In genomic region chr11:116343270-116343669, GRCh38 we compare ENCODE assay signal across 6 cellular contexts.
"Had no signal": no experiment of that assay in that cellular context is flagged by ENCODE, and none has a peak within 500 bp of the region (broad histone marks: within the 10 kb centered on the region; RNA-seq: fewer than 3 reads in every experiment).

No MANE protein-coding gene starts in this region.

- ATAC-seq: GM23338, HepG2 had no signal

- H3K4me1 Mint-ChIP-seq: GM23338 had no signal

- DNase-seq: H9, HCEC 1CT had no signal

- H3K4me3 Mint-ChIP-seq: GM23338, H9, IgD-negative memory B cell had no signal

- H3K27ac Mint-ChIP-seq: GM23338, H9 had no signal

- H3K27ac ChIP-seq: HL-60 had no signal

- H3K27me3 Mint-ChIP-seq: IgD-negative memory B cell had no signal

- H3K4me3 ChIP-seq: GM23338 had no signal
